ENCODE assay signal across 16 cellular contexts in the genomic region with DNA sequence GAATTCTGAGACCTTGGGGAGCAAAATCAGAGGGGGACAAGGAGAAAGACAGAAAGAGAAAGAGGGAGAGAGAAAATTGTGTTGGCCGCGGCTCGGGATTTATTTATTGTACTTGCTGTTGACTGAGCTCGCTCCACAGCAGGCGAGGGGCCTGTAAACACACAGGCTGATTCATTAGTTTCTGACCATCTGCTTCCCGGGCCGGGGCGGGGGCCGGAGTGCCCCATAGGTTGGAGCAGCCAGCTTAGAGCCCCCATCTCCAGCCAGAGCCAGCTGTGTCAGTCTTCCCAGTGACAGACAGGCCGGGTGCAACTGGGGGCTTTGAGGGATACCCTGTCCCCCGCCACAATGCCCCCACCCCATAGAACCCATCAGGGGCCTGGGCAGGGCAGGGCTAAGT. TPM values are rescaled to one million over a fixed set of nuclear protein-coding genes. Genes with fewer than 3 reads are reported as not detected.
DNase-seq lines count a peak whose midpoint lies in the region; TF ChIP-seq lines count a peak whose summit lies in the region.
"Had no signal": no experiment of that assay in that cellular context is flagged by ENCODE, and none has a peak within 500 bp of the region (broad histone marks: within the 10 kb centered on the region; RNA-seq: fewer than 3 reads in every experiment).

No MANE protein-coding gene starts in this region.

- H3K4me3 Mint-ChIP-seq in progenitor cell of endocrine pancreas (ENCODE audit: low read depth), result no peak overlapping the region
- H3K4me3 Mint-ChIP-seq: activated B cell treated with CpG ODN at 0.5 μM for 24 hours; activated naive CD8-positive, alpha-beta T cell treated with anti-CD3 and anti-CD28 coated beads, Interleukin-2, amount 50 U/mL, for 24 hours had no signal

- no peak for TF ChIP-seq CTCF in WERI-Rb-1 (IDR thresholded peaks at IDR 0.05; ENCODE audit: low read depth, low read length)
- TF ChIP-seq CTCF in progenitor cell of endocrine pancreas (IDR thresholded peaks at IDR 0.05; ENCODE audit: unreplicated experiment), result no peak

- intact Hi-C loops in head of caudate nucleus (cut with DNase I) (no loop called here), cardiac septum (cut with DNase I) (no loop called here)

- H3K9me3 ChIP-seq in WERI-Rb-1 (ENCODE audit: severe bottlenecking), result no peaks in the 10 kb centered on the region
- H3K9me3 ChIP-seq: BE2C, left lung, prostate gland, thyroid gland had no signal

- no peaks in the 10 kb centered on the region for H3K36me3 Mint-ChIP-seq in progenitor cell of endocrine pancreas (ENCODE audit: insufficient read depth)

- H3K4me1 Mint-ChIP-seq in progenitor cell of endocrine pancreas (ENCODE audit: low read depth), result peaks cover 3% of the 10 kb centered on the region
- H3K4me1 Mint-ChIP-seq: activated B cell treated with CpG ODN at 0.5 μM for 24 hours; activated naive CD8-positive, alpha-beta T cell treated with anti-CD3 and anti-CD28 coated beads, Interleukin-2, amount 50 U/mL, for 24 hours had no signal

- peak overlapping the region; percentile 76 for H3K27ac Mint-ChIP-seq in progenitor cell of endocrine pancreas
- H3K27ac Mint-ChIP-seq: activated B cell treated with CpG ODN at 0.5 μM for 24 hours; activated naive CD8-positive, alpha-beta T cell treated with anti-CD3 and anti-CD28 coated beads, Interleukin-2, amount 50 U/mL, for 24 hours had no signal

- peak overlapping the region; percentile 93 for H3K27ac ChIP-seq in WERI-Rb-1
- H3K27ac ChIP-seq: cardiac muscle cell, left lung, prostate gland, thyroid gland had no signal

- peaks cover 18% of the 10 kb centered on the region for H3K36me3 ChIP-seq in WERI-Rb-1
- H3K36me3 ChIP-seq: BE2C, cardiac muscle cell, left lung, prostate gland, thyroid gland had no signal

- H3K27me3 Mint-ChIP-seq in progenitor cell of endocrine pancreas, result no peaks in the 10 kb centered on the region
- H3K27me3 Mint-ChIP-seq: activated naive CD8-positive, alpha-beta T cell treated with anti-CD3 and anti-CD28 coated beads, Interleukin-2, amount 50 U/mL, for 24 hours had no signal

- no peaks in the 10 kb centered on the region for H3K9me3 Mint-ChIP-seq in progenitor cell of endocrine pancreas (ENCODE audit: low read depth)
- H3K9me3 Mint-ChIP-seq: activated B cell treated with CpG ODN at 0.5 μM for 24 hours; activated naive CD8-positive, alpha-beta T cell treated with anti-CD3 and anti-CD28 coated beads, Interleukin-2, amount 50 U/mL, for 24 hours had no signal

- DNase-seq in NCI-H146 (lab: John Stamatoyannopoulos, UW) (peak; percentile 43), WERI-Rb-1 (peak; percentile 94), head of caudate nucleus (peak; percentile 55 to 93 (median 83)), progenitor cell of endocrine pancreas (ENCODE audit: low spot score, unreplicated experiment) (no peak), HT-29 (ENCODE audit: low spot score) (no peak), cardiac septum (ENCODE audit: low spot score) (no peak)
- no peak for DNase-seq in activated effector memory CD4-positive, alpha-beta T cell treated with Interleukin-2 at 50 U/mL for 16 hours
- DNase-seq: activated B cell treated with CpG ODN at 0.5 μM for 24 hours; activated naive CD8-positive, alpha-beta T cell treated with anti-CD3 and anti-CD28 coated beads, Interleukin-2, amount 50 U/mL, for 24 hours; BE2C; left lung; thyroid gland had no signal

- peak overlapping the region; percentile 5; the same call in 1 of the 2 replicates for H3K4me3 ChIP-seq in WERI-Rb-1 (ENCODE audit: low read depth, low read length)
- H3K4me3 ChIP-seq: cardiac muscle cell, K562, left lung, prostate gland, smooth muscle cell, thyroid gland had no signal

- H3K27me3 ChIP-seq in WERI-Rb-1 (ENCODE audit: insufficient read depth, low read depth, severe bottlenecking), result no peaks in the 10 kb centered on the region
- H3K27me3 ChIP-seq: BE2C, thyroid gland had no signal

RNA-seq across cellular contexts. Expression of a gene that starts 30.9 kb away (rescaled TPM):
- 2.4 TPM in 2 replicates for total RNA-seq in progenitor cell of endocrine pancreas
- not detected in 2 replicates for total RNA-seq in HT-29 (2014; rRNA removed; shearing (Covaris generic))
- total RNA-seq in cardiac septum, result 7.7 TPM

Comparison
In these comparisons a context has a peak if more than half of its experiments do, and no peak if none do; other contexts are left out.
1. DNase-seq: peak in NCI-H146 (single experiment), WERI-Rb-1 (single experiment) and head of caudate nucleus (42 of 42); none in progenitor cell of endocrine pancreas (single experiment), HT-29 (single experiment), cardiac septum (single experiment) and activated effector memory CD4-positive, alpha-beta T cell treated with Interleukin-2 at 50 U/mL for 16 hours (single experiment).